ENCODE assay signal across 27 cellular contexts in the genomic region with DNA sequence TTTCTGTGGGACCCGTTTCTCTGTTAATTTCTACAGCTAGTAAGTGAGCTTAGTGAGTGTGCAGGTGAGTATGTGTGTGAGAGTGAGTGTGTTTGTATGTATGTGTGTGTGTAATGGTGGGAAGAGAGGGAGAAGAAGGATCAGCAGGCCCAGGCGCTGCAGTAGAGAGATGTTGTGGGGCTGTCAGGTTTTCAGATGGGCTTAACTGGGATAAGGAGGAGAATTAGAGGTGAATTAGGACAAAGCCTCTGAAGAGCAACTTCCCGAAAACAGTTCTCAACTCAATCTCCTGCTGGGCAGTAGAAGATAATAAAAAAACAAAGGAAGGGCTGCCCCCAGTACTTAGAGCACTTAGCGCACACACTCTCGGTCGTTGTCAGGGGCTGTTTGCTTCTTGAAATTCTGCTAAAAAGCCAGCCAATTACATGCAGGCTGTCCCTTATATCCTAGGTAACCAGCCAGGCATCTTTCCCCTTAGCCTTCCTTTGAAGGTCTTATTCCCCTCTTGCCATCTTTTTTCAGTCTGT.
DNase-seq lines count a peak whose midpoint lies in the region; ATAC-seq and TF ChIP-seq lines count a peak whose summit lies in the region.
"Had no signal": no experiment of that assay in that cellular context is flagged by ENCODE, and none has a peak within 500 bp of the region (broad histone marks: within the 10 kb centered on the region; RNA-seq: fewer than 3 reads in every experiment).

No MANE protein-coding gene starts in this region.

- ATAC-seq in GM18868 (IDR thresholded peaks at IDR 0.05; ENCODE audit: unreplicated experiment), result no peak
- ATAC-seq: activated CD8-positive, alpha-beta memory T cell treated with anti-CD3 and anti-CD28 coated beads, Interleukin-2, amount 10 ng/mL, durations not matched to agents 7 days and 5 days; activated naive CD4-positive, alpha-beta T cell treated with anti-CD3 and anti-CD28 coated beads, Interleukin-2, amount 50 U/mL, for 72 hours; gastrocnemius medialis; HepG2; left colon had no signal

- H3K27ac ChIP-seq in esophagus squamous epithelium (peak overlapping the region in 3 of 4 donors; percentile 21 to 82 (median 77)), osteoblast (ENCODE audit: low read depth, low read length) (no peak overlapping the region), adrenal gland (no peak overlapping the region)
- H3K27ac ChIP-seq: Peyer's patch, tibial artery had no signal

- peaks cover 31% of the 10 kb centered on the region for H3K4me1 Mint-ChIP-seq in activated T-cell treated with anti-CD3 and anti-CD28 coated beads, Interleukin-2, amount 50 U/mL, for 24 hours (ENCODE audit: low read depth)
- H3K4me1 Mint-ChIP-seq: immature natural killer cell, memory B cell had no signal

- H3K4me3 Mint-ChIP-seq in activated T-cell treated with anti-CD3 and anti-CD28 coated beads, Interleukin-2, amount 50 U/mL, for 24 hours, result no peak overlapping the region
- H3K4me3 Mint-ChIP-seq: activated CD8-positive, alpha-beta memory T cell treated with anti-CD3 and anti-CD28 coated beads, Interleukin-2, amount 10 ng/mL, durations not matched to agents 7 days and 5 days; immature natural killer cell; memory B cell had no signal

- H3K9me3 Mint-ChIP-seq in activated T-cell treated with anti-CD3 and anti-CD28 coated beads, Interleukin-2, amount 50 U/mL, for 24 hours, result no peaks in the 10 kb centered on the region
- H3K9me3 Mint-ChIP-seq: activated naive CD4-positive, alpha-beta T cell treated with anti-CD3 and anti-CD28 coated beads, Interleukin-2, amount 50 U/mL, for 72 hours; immature natural killer cell; memory B cell had no signal

- no peak overlapping the region for H3K4me2 ChIP-seq in osteoblast (ENCODE audit: insufficient read depth, low read length)

- no peaks in the 10 kb centered on the region for H3K9me3 ChIP-seq in esophagus squamous epithelium
- no peaks in the 10 kb centered on the region for H3K9me3 ChIP-seq in osteoblast (ENCODE audit: low read depth, low read length)
- no peaks in the 10 kb centered on the region for H3K9me3 ChIP-seq in adrenal gland (replicated peaks in 1 of 3)
- H3K9me3 ChIP-seq: gastrocnemius medialis, Peyer's patch, stomach, tibial artery had no signal

- no peaks in the 10 kb centered on the region for H3K27me3 ChIP-seq in esophagus squamous epithelium
- H3K27me3 ChIP-seq in osteoblast (ENCODE audit: insufficient read depth, low read length), result no peaks in the 10 kb centered on the region
- no peaks in the 10 kb centered on the region for H3K27me3 ChIP-seq in adrenal gland
- H3K27me3 ChIP-seq: gastrocnemius medialis, Peyer's patch, stomach, tibial artery had no signal

- WGBS in esophagus squamous epithelium, 2 donors, result 90 to 91% methylated on average over 6 of the region's 6 CpGs
- 81 to 91% (median 88%) methylated on average over 5 to 6 of the region's 6 CpGs for WGBS in adrenal gland, 4 donors

- H3K36me3 ChIP-seq in esophagus squamous epithelium (peaks cover 0 to 60% (median 0%) of the 10 kb centered on the region in 3 donors), osteoblast (ENCODE audit: insufficient read depth, low read length) (peaks cover 13% of the 10 kb centered on the region), adrenal gland (replicated peaks in 1 of 2) (peaks cover 0 to 12% of the 10 kb centered on the region in 2 donors)

- TF ChIP-seq CTCF in esophagus squamous epithelium (IDR thresholded peaks at IDR 0.05), result no peak
- no peak for TF ChIP-seq CTCF in osteoblast (IDR thresholded peaks at IDR 0.05; ENCODE audit: extremely low read depth, low read depth, low read length)
- no peak for TF ChIP-seq CTCF in adrenal gland (IDR thresholded peaks at IDR 0.05)

- intact Hi-C loops in esophagus squamous epithelium (cut with DNase I) (no loop called here), adrenal gland (cut with DNase I) (no loop called here)

- H3K36me3 Mint-ChIP-seq in activated T-cell treated with anti-CD3 and anti-CD28 coated beads, Interleukin-2, amount 50 U/mL, for 24 hours (ENCODE audit: low read depth), result peaks cover 85% of the 10 kb centered on the region

- peaks cover 0 to 53% (median 2%) of the 10 kb centered on the region in 3 donors for H3K4me1 ChIP-seq in esophagus squamous epithelium
- peaks cover 38% of the 10 kb centered on the region for H3K4me1 ChIP-seq in osteoblast (ENCODE audit: insufficient read depth, low read length)
- peaks cover 5 to 11% of the 10 kb centered on the region in 2 donors for H3K4me1 ChIP-seq in adrenal gland (replicated peaks in 1 of 2)
- H3K4me1 ChIP-seq: Peyer's patch had no signal

- H3K4me3 ChIP-seq in esophagus squamous epithelium (no peak overlapping the region), osteoblast (ENCODE audit: insufficient read depth, low read length) (no peak overlapping the region), adrenal gland (no peak overlapping the region)
- H3K4me3 ChIP-seq: gastrocnemius medialis, Peyer's patch, stomach, tibial artery had no signal

- no peak for TF ChIP-seq POLR2A in esophagus squamous epithelium (IDR thresholded peaks at IDR 0.05)
- no peak for TF ChIP-seq POLR2A in adrenal gland (IDR thresholded peaks at IDR 0.05)

- no peaks in the 10 kb centered on the region for H4K20me1 ChIP-seq in osteoblast (ENCODE audit: insufficient read depth, low read length)

- no peaks in the 10 kb centered on the region for H3K79me2 ChIP-seq in osteoblast (ENCODE audit: insufficient read depth, low read length)

- H3K27ac Mint-ChIP-seq in activated T-cell treated with anti-CD3 and anti-CD28 coated beads, Interleukin-2, amount 50 U/mL, for 24 hours, result peak overlapping the region; percentile 57
- H3K27ac Mint-ChIP-seq: activated CD8-positive, alpha-beta memory T cell treated with anti-CD3 and anti-CD28 coated beads, Interleukin-2, amount 10 ng/mL, durations not matched to agents 7 days and 5 days; activated naive CD4-positive, alpha-beta T cell treated with anti-CD3 and anti-CD28 coated beads, Interleukin-2, amount 50 U/mL, for 72 hours; immature natural killer cell; memory B cell had no signal

- no peaks in the 10 kb centered on the region for H3K27me3 Mint-ChIP-seq in activated T-cell treated with anti-CD3 and anti-CD28 coated beads, Interleukin-2, amount 50 U/mL, for 24 hours
- H3K27me3 Mint-ChIP-seq: activated CD8-positive, alpha-beta memory T cell treated with anti-CD3 and anti-CD28 coated beads, Interleukin-2, amount 10 ng/mL, durations not matched to agents 7 days and 5 days; memory B cell had no signal

- H2AFZ ChIP-seq in osteoblast (ENCODE audit: low read length), result no peak overlapping the region

- no peak for DNase-seq in activated T-cell treated with anti-CD3 and anti-CD28 coated beads, Interleukin-2, amount 50 U/mL, for 24 hours
- DNase-seq in activated T-cell treated with anti-CD3 and anti-CD28 coated beads, Interleukin-2, amount 50 U/mL, for 1 hour, result no peak
- DNase-seq in NCI-H82 treated with DMSO at 0.1 percent for 48 hours (lab: John Stamatoyannopoulos, UW; ENCODE audit: unreplicated experiment), result peak; percentile 15
- no peak for DNase-seq in esophagus squamous epithelium (lab: John Stamatoyannopoulos, UW)
- peak; percentile 18 for DNase-seq in osteoblast (ENCODE audit: insufficient read length, low spot score, missing footprints)
- DNase-seq in adrenal gland, result no peak
- DNase-seq in stimulated activated CD4-positive, alpha-beta T cell treated with anti-CD3 and anti-CD28 coated beads, Interleukin-2, amount 100 ng/mL, for 48 hours, result no peak
- DNase-seq: activated CD4-positive, CD25-positive, alpha-beta regulatory T cell; activated CD8-positive, alpha-beta memory T cell treated with anti-CD3 and anti-CD28 coated beads, Interleukin-2, amount 10 ng/mL, durations not matched to agents 7 days and 5 days; aorta; dermis blood vessel endothelial cell; gastrocnemius medialis; immature natural killer cell; left colon; NCI-H2081; NCI-H446 treated with DMSO at 0.1 percent for 48 hours; NK-92 treated with Interleukin-12 subunit alpha and Interleukin-12 subunit beta, amount 100 ng/mL, for 24 hours; occipital lobe; Peyer's patch; SIG-M5; stomach; SW 1271; tibial artery had no signal

Comparison
In these comparisons a context has a peak if more than half of its experiments do, and no peak if none do; other contexts are left out.
1. DNase-seq: peak in NCI-H82 treated with DMSO at 0.1 percent for 48 hours (single experiment) and osteoblast (single experiment); none in activated T-cell treated with anti-CD3 and anti-CD28 coated beads, Interleukin-2, amount 50 U/mL, for 24 hours (single experiment), activated T-cell treated with anti-CD3 and anti-CD28 coated beads, Interleukin-2, amount 50 U/mL, for 1 hour (single experiment), esophagus squamous epithelium (single experiment), adrenal gland (0 of 7) and stimulated activated CD4-positive, alpha-beta T cell treated with anti-CD3 and anti-CD28 coated beads, Interleukin-2, amount 100 ng/mL, for 48 hours (0 of 2).
2. H3K27ac ChIP-seq: peak in esophagus squamous epithelium (3 of 4); none in osteoblast (single experiment) and adrenal gland (0 of 5).